Comparison of ENCODE assay signal across 19 cellular contexts in genomic region chr3:13972679-13973379, GRCh38.
DNase-seq lines count a peak whose midpoint lies in the region; ATAC-seq, FAIRE-seq and TF ChIP-seq lines count a peak whose summit lies in the region.
"Had no signal": no experiment of that assay in that cellular context is flagged by ENCODE, and none has a peak within 500 bp of the region (broad histone marks: within the 10 kb centered on the region; RNA-seq: fewer than 3 reads in every experiment).

No MANE protein-coding gene starts in this region.

- H3K27ac ChIP-seq in K562 (ENCODE audit: extremely low read depth, low read depth, low read length) (no peak overlapping the region), hepatocyte (peak overlapping the region; percentile 70)
- H3K27ac ChIP-seq: A549, BLaER1 had no signal

- no peaks in the 10 kb centered on the region for H3K9me1 ChIP-seq in K562 (ENCODE audit: control insufficient read depth, insufficient read depth, low read length)

- no peak for ATAC-seq in K562
- no peak for ATAC-seq in Right ventricle myocardium superior (ENCODE audit: poor library complexity)
- ATAC-seq: A549 had no signal

- H3K9me2 ChIP-seq in hepatocyte (replicated peaks; ENCODE audit: insufficient read depth), result no peaks in the 10 kb centered on the region

- H4K20me1 ChIP-seq in K562 (replicated peaks; ENCODE audit: control insufficient read depth, insufficient read depth, low read length) (no peaks in the 10 kb centered on the region), hepatocyte (ENCODE audit: insufficient read depth, poor library complexity, severe bottlenecking) (no peaks in the 10 kb centered on the region)
- H4K20me1 ChIP-seq: BLaER1 had no signal

- 5% methylated on average over 5 of the region's 5 CpGs for WGBS in K562 (ENCODE audit: insufficient coverage, low coverage, missing lambda C conversion rate)
- 84% methylated on average over 5 of the region's 5 CpGs for WGBS in hepatocyte (ENCODE audit: low lambda C conversion rate, missing lambda C conversion rate)

- H3K9ac ChIP-seq in K562 (ENCODE audit: insufficient read depth in 1 of 2, low read depth in 2 of 2, low read length in 2 of 2), result no peak overlapping the region
- H3K9ac ChIP-seq: BLaER1 had no signal

- no peak for TF ChIP-seq POLR2A in K562 (conservative IDR thresholded peaks at IDR 0.05)

- H2AFZ ChIP-seq in K562 (ENCODE audit: low read depth, low read length), result no peak overlapping the region
- no peak overlapping the region for H2AFZ ChIP-seq in hepatocyte

- H3K9me3 ChIP-seq in K562 (replicated peaks; ENCODE audit: control insufficient read depth, insufficient read depth, low read depth, low read length) (no peaks in the 10 kb centered on the region), hepatocyte (ENCODE audit: low read depth) (no peaks in the 10 kb centered on the region)
- H3K9me3 ChIP-seq: MG63 had no signal

- H3K4me2 ChIP-seq in K562 (ENCODE audit: insufficient read depth, low read length) (no peak overlapping the region), hepatocyte (no peak overlapping the region)
- H3K4me2 ChIP-seq: A549, BLaER1 had no signal

- H3K4me3 ChIP-seq in K562, result no peak overlapping the region
- no peak overlapping the region for H3K4me3 ChIP-seq in hepatocyte
- H3K4me3 ChIP-seq: A549, BLaER1, MG63 had no signal

- TF ChIP-seq EP300 in K562 (IDR thresholded peaks at IDR 0.05; ENCODE audit: low read length), result no peak; the same call in 1 of the 2 replicates

- BruUV-seq in K562 (replicated peaks; lab: Mats Ljungman, UMichigan), result no TSS peak

- H3K4me1 ChIP-seq in K562 (replicated peaks in 1 of 2; ENCODE audit: control insufficient read depth in 2 of 2, insufficient read depth in 2 of 2, low read length in 2 of 2), result no peaks in the 10 kb centered on the region
- no peaks in the 10 kb centered on the region for H3K4me1 ChIP-seq in hepatocyte (ENCODE audit: insufficient read depth)
- H3K4me1 ChIP-seq: A549, BLaER1 had no signal

- POLR2A ChIA-PET in K562 (lab: Yijun Ruan, JAX), result interaction anchor here (0.6 kb wide), 1 partner anchor 1813 kb away, joined by 3 read pairs; no protein-coding TSS in a partner anchor

- in situ Hi-C loops in K562 (cut with MboI), result no loop called here

- TF ChIP-seq CTCF in K562 (IDR thresholded peaks at IDR 0.05 in 2 of 3, conservative IDR thresholded peaks at IDR 0.05 in 1 of 3; ENCODE audit: insufficient read depth in 2 of 3, low read depth in 1 of 3, low read length in 3 of 3), result no peak
- no peak for TF ChIP-seq CTCF in hepatocyte (IDR thresholded peaks at IDR 0.05; ENCODE audit: poor library complexity)

- CTCF ChIA-PET in K562 (lab: Yijun Ruan, JAX; ENCODE audit: low intra/inter-chr PET ratio), result no interaction called here

- DNase-seq in DMS53 treated with DMSO at 0.1 percent for 48 hours (lab: John Stamatoyannopoulos, UW; ENCODE audit: unreplicated experiment) (peak; percentile 0), LoVo (ENCODE audit: low spot score) (peak; percentile 37), K562 (ENCODE audit: extremely low read depth in 1 of 4, low spot score in 3 of 4) (no peak), hepatocyte (ENCODE audit: low spot score) (peak; percentile 58), NCI-H1417 treated with DMSO at 0.1 percent for 48 hours (lab: John Stamatoyannopoulos, UW) (no peak), Right ventricle myocardium superior (no peak)
- no peak for DNase-seq in stimulated activated CD4-positive, alpha-beta T cell treated with anti-CD3 and anti-CD28 coated beads, Interleukin-15, amount 100 ng/mL, for 24 hours
- DNase-seq: CD4-positive, alpha-beta memory T cell; DMS79; MG63; NCI-H1105 treated with DMSO at 0.1 percent for 48 hours; NCI-H1694 treated with DMSO at 0.1 percent for 48 hours; NCI-H2107; NCI-H226; NCI-H524 had no signal

- no peaks in the 10 kb centered on the region for H3K79me2 ChIP-seq in K562 (ENCODE audit: control insufficient read depth, insufficient read depth, low read length)
- no peaks in the 10 kb centered on the region for H3K79me2 ChIP-seq in hepatocyte

- H3K27me3 ChIP-seq in K562 (ENCODE audit: control insufficient read depth in 2 of 2, insufficient read depth in 2 of 2, low read length in 2 of 2), result no peaks in the 10 kb centered on the region
- H3K27me3 ChIP-seq in hepatocyte, result no peaks in the 10 kb centered on the region
- H3K27me3 ChIP-seq: BLaER1, MG63 had no signal

- TF ChIP-seq RAD21 in K562 (CRISPR knock-in tag; conservative IDR thresholded peaks at IDR 0.05 in 1 of 2, IDR thresholded peaks at IDR 0.05 in 1 of 2), result no peak

- no peaks in the 10 kb centered on the region for H3K36me3 ChIP-seq in K562 (ENCODE audit: control insufficient read depth, insufficient read depth, low read length)
- no peaks in the 10 kb centered on the region for H3K36me3 ChIP-seq in hepatocyte (replicated peaks; ENCODE audit: insufficient read depth, low read depth)
- H3K36me3 ChIP-seq: BLaER1, MG63 had no signal

- no peak for FAIRE-seq in K562 (lab: Jason Lieb, UNC)
- FAIRE-seq: A549, GM12892, GM18507 had no signal

- intact Hi-C loops in K562 (cut with micrococcal nuclease) (no loop called here), Right ventricle myocardium superior (cut with DNase I) (no loop called here)

TF ChIP-seq in K562, 482 proteins besides CTCF, POLR2A, EP300 and RAD21 (continues in another document):
- TF ChIP-seq NCOR1 (IDR thresholded peaks at IDR 0.05) (no peak), L3MBTL2 (IDR thresholded peaks at IDR 0.05) (no peak), FOXK1 (CRISPR knock-in tag; IDR thresholded peaks at IDR 0.05; ENCODE audit: borderline replicate concordance) (no peak), ZFX (CRISPR knock-in tag; IDR thresholded peaks at IDR 0.05) (no peak), FOXJ2 (tag; IDR thresholded peaks at IDR 0.05) (no peak), ZNF318 (IDR thresholded peaks at IDR 0.05; ENCODE audit: borderline replicate concordance in 1 of 2, low read depth in 1 of 2) (peak in 1 of 2 experiments; percentile 22; a peak in 1 of 4 replicates), MEF2D (tag; conservative IDR thresholded peaks at IDR 0.05; ENCODE audit: low read depth) (no peak), BMI1 (IDR thresholded peaks at IDR 0.05; ENCODE audit: low read length) (no peak), TARDBP (IDR thresholded peaks at IDR 0.05) (no peak), CCAR2 (IDR thresholded peaks at IDR 0.05; ENCODE audit: low read depth, low read length) (no peak), HNRNPL (IDR thresholded peaks at IDR 0.05; ENCODE audit: low read depth, low read length) (no peak), MAFG (tag; conservative IDR thresholded peaks at IDR 0.05) (no peak), EGR1 (conservative IDR thresholded peaks at IDR 0.05) (no peak)

Comparison
In these comparisons a context has a peak if more than half of its experiments do, and no peak if none do; other contexts are left out.
1. DNase-seq: peak in DMS53 treated with DMSO at 0.1 percent for 48 hours (single experiment), LoVo (single experiment) and hepatocyte (single experiment); none in K562 (0 of 4), stimulated activated CD4-positive, alpha-beta T cell treated with anti-CD3 and anti-CD28 coated beads, Interleukin-15, amount 100 ng/mL, for 24 hours (single experiment), NCI-H1417 treated with DMSO at 0.1 percent for 48 hours (single experiment) and Right ventricle myocardium superior (single experiment).